Comparison of ENCODE assay signal across 8 cellular contexts in genomic region chr19:3062165-3063105, GRCh38. TPM values are rescaled to one million over a fixed set of nuclear protein-coding genes. Genes with fewer than 3 reads are reported as not detected.
DNase-seq lines count a peak whose midpoint lies in the region; ATAC-seq and TF ChIP-seq lines count a peak whose summit lies in the region.

TSS of gene TLE5 (minus strand) at chr19:3062495. CDS start at chr19:3062200, 295 bp downstream.

- H4K20me1 ChIP-seq in OCI-LY7 (ENCODE audit: insufficient read depth, low read length) (peaks cover 4% of the 10 kb centered on the region; the same call in 1 of the 2 replicates), neural progenitor cell (ENCODE audit: low read depth) (peaks cover 36% of the 10 kb centered on the region)

- H3K4me2 ChIP-seq in OCI-LY7 (ENCODE audit: low read length): peak within 1 kb of the TSS; percentile 99
- peak within 1 kb of the TSS; percentile 97 for H3K4me2 ChIP-seq in neural progenitor cell

- peaks cover 20% of the 10 kb centered on the region for H3K4me1 Mint-ChIP-seq in activated T-helper 2 cell treated with anti-CD3 and anti-CD28 coated beads, Interferon-gamma antibody, Interleukin-2, Interleukin-4, amounts not matched to agents 10 μg/mL and 5 μg/mL and 100 μg/mL, durations not matched to agents 14 hours and 24 hours and 36 hours (ENCODE audit: low read depth)
- peaks cover 14% of the 10 kb centered on the region for H3K4me1 Mint-ChIP-seq in neural progenitor cell

- H3K27ac ChIP-seq in OCI-LY7 (ENCODE audit: low read depth, low read length, poor library complexity, severe bottlenecking) (peak within 1 kb of the TSS; percentile 92), neural progenitor cell (no peak within 1 kb of the TSS), suprapubic skin (peak within 1 kb of the TSS; percentile 96)

- H3K4me3 Mint-ChIP-seq in activated T-helper 2 cell treated with anti-CD3 and anti-CD28 coated beads, Interferon-gamma antibody, Interleukin-2, Interleukin-4, amounts not matched to agents 10 μg/mL and 5 μg/mL and 100 μg/mL, durations not matched to agents 14 hours and 24 hours and 36 hours (ENCODE audit: low read depth): peak within 1 kb of the TSS; percentile 90
- H3K4me3 Mint-ChIP-seq in neural progenitor cell: peak within 1 kb of the TSS; percentile 87

- H3K36me3 Mint-ChIP-seq in activated T-helper 2 cell treated with anti-CD3 and anti-CD28 coated beads, Interferon-gamma antibody, Interleukin-2, Interleukin-4, amounts not matched to agents 10 μg/mL and 5 μg/mL and 100 μg/mL, durations not matched to agents 14 hours and 24 hours and 36 hours (ENCODE audit: low read depth): peaks cover 32% of the 10 kb centered on the region
- peaks cover 7% of the 10 kb centered on the region for H3K36me3 Mint-ChIP-seq in neural progenitor cell

- H3K4me3 ChIP-seq in OCI-LY7 (ENCODE audit: low read depth, low read length, poor library complexity, severe bottlenecking): peak within 1 kb of the TSS; percentile 86
- peak within 1 kb of the TSS; percentile 79 for H3K4me3 ChIP-seq in fibroblast of the aortic adventitia (ENCODE audit: low read depth, low read length)
- H3K4me3 ChIP-seq in neural progenitor cell: peak within 1 kb of the TSS; percentile 96
- H3K4me3 ChIP-seq in suprapubic skin: peak within 1 kb of the TSS; percentile 81

- peaks cover 40% of the 10 kb centered on the region; the same call in 1 of the 2 replicates for H3K79me2 ChIP-seq in OCI-LY7 (ENCODE audit: insufficient read depth, low read depth, low read length)
- H3K79me2 ChIP-seq in neural progenitor cell (ENCODE audit: low read depth): peaks cover 6% of the 10 kb centered on the region

- intact Hi-C loops in OCI-LY7 (cut with micrococcal nuclease; ENCODE audit: unreplicated experiment): no loop called here
- intact Hi-C loops in activated T-helper 2 cell treated with anti-CD3 and anti-CD28 coated beads, Interferon-gamma antibody, Interleukin-2, Interleukin-4, amounts not matched to agents 10 μg/mL and 5 μg/mL and 100 μg/mL, durations not matched to agents 14 hours and 24 hours and 36 hours (cut with micrococcal nuclease): loop anchor here (10.0 kb wide), 1 partner anchor 102 kb away; no protein-coding TSS in a partner anchor

- H2AFZ ChIP-seq in OCI-LY7 (ENCODE audit: low read length) (peak within 1 kb of the TSS; percentile 49; the same call in 1 of the 2 replicates), neural progenitor cell (replicated peaks) (peak within 1 kb of the TSS; percentile 34)

- 2% methylated on average over 10 of the region's 111 CpGs for WGBS in suprapubic skin

- no peaks in the 10 kb centered on the region for H3K9me2 ChIP-seq in OCI-LY7 (ENCODE audit: insufficient read depth, low read length)

- no peaks in the 10 kb centered on the region for H3K9me3 Mint-ChIP-seq in activated T-helper 2 cell treated with anti-CD3 and anti-CD28 coated beads, Interferon-gamma antibody, Interleukin-2, Interleukin-4, amounts not matched to agents 10 μg/mL and 5 μg/mL and 100 μg/mL, durations not matched to agents 14 hours and 24 hours and 36 hours
- H3K9me3 Mint-ChIP-seq in neural progenitor cell: no peaks in the 10 kb centered on the region

- H3K27ac Mint-ChIP-seq in activated T-helper 2 cell treated with anti-CD3 and anti-CD28 coated beads, Interferon-gamma antibody, Interleukin-2, Interleukin-4, amounts not matched to agents 10 μg/mL and 5 μg/mL and 100 μg/mL, durations not matched to agents 14 hours and 24 hours and 36 hours: peak within 1 kb of the TSS; percentile 97
- H3K27ac Mint-ChIP-seq in neural progenitor cell: no peak within 1 kb of the TSS

- H3K27me3 ChIP-seq in neural progenitor cell (peaks cover 11% of the 10 kb centered on the region), suprapubic skin (no peaks in the 10 kb centered on the region)

- CTCF ChIA-PET in OCI-LY7 (lab: Charles Lee; ENCODE audit: unreplicated experiment): interaction anchor here (0.6 kb wide), 1 partner anchor 432 kb away, joined by 4 read pairs; no protein-coding TSS in a partner anchor

- POLR2A ChIA-PET in OCI-LY7 (lab: Charles Lee): interaction anchor here (1.0 kb wide), 1 partner anchor 94 kb away, joined by 3 read pairs; no protein-coding TSS in a partner anchor

- H3K36me3 ChIP-seq in OCI-LY7 (ENCODE audit: insufficient read depth, low read length) (peaks cover 37% of the 10 kb centered on the region), neural progenitor cell (peaks cover 5% of the 10 kb centered on the region), suprapubic skin (peaks cover 19% of the 10 kb centered on the region)

- no TSS peak for BruUV-seq in OCI-LY7 (replicated peaks; lab: Mats Ljungman, UMichigan)

- TF ChIP-seq POLR2A in suprapubic skin (IDR thresholded peaks at IDR 0.05): no peak

- peak; percentile 93 for DNase-seq in AG20443 (ENCODE audit: low spot score)
- DNase-seq in HCEC 1CT: peak; percentile 49
- DNase-seq in OCI-LY7 (ENCODE audit: low spot score): peak; percentile 79
- peak; percentile 66 for DNase-seq in activated T-helper 2 cell treated with anti-CD3 and anti-CD28 coated beads, Interferon-gamma antibody, Interleukin-2, Interleukin-4, amounts not matched to agents 10 μg/mL and 5 μg/mL and 100 μg/mL, durations not matched to agents 14 hours and 24 hours and 36 hours (ENCODE audit: low spot score)
- no peak for DNase-seq in fibroblast of the aortic adventitia (ENCODE audit: low read depth)
- DNase-seq in neural progenitor cell (ENCODE audit: low spot score): peak; percentile 80
- DNase-seq in suprapubic skin (ENCODE audit: low spot score in 2 of 2): no peak

- no peaks in the 10 kb centered on the region for H3K9me3 ChIP-seq in OCI-LY7 (ENCODE audit: low read length)
- H3K9me3 ChIP-seq in neural progenitor cell (ENCODE audit: low read depth): no peaks in the 10 kb centered on the region
- H3K9me3 ChIP-seq in suprapubic skin: no peaks in the 10 kb centered on the region

- H3K9ac ChIP-seq in neural progenitor cell: peak within 1 kb of the TSS; percentile 70

- peaks cover 36% of the 10 kb centered on the region for H3F3A ChIP-seq in neural progenitor cell (ENCODE audit: low read depth)

- H3K4me1 ChIP-seq in OCI-LY7 (ENCODE audit: insufficient read depth, low read length, poor library complexity, severe bottlenecking): peaks cover 62% of the 10 kb centered on the region
- peaks cover 8% of the 10 kb centered on the region for H3K4me1 ChIP-seq in neural progenitor cell
- H3K4me1 ChIP-seq in suprapubic skin: peaks cover 45% of the 10 kb centered on the region

- ATAC-seq in GM18858 (IDR thresholded peaks at IDR 0.05; ENCODE audit: unreplicated experiment): no peak

- TF ChIP-seq EP300 in suprapubic skin (IDR thresholded peaks at IDR 0.05): no peak

- H3K27me3 Mint-ChIP-seq in activated T-helper 2 cell treated with anti-CD3 and anti-CD28 coated beads, Interferon-gamma antibody, Interleukin-2, Interleukin-4, amounts not matched to agents 10 μg/mL and 5 μg/mL and 100 μg/mL, durations not matched to agents 14 hours and 24 hours and 36 hours (ENCODE audit: low read depth): no peaks in the 10 kb centered on the region
- H3K27me3 Mint-ChIP-seq in neural progenitor cell (ENCODE audit: insufficient read depth, low read depth): peaks cover 17% of the 10 kb centered on the region

- TF ChIP-seq CTCF in OCI-LY7 (conservative IDR thresholded peaks at IDR 0.05; ENCODE audit: low read length): no peak
- no peak for TF ChIP-seq CTCF in fibroblast of the aortic adventitia (IDR thresholded peaks at IDR 0.05; ENCODE audit: insufficient read depth, low read length)
- no peak for TF ChIP-seq CTCF in neural progenitor cell (IDR thresholded peaks at IDR 0.05)
- TF ChIP-seq CTCF in suprapubic skin (IDR thresholded peaks at IDR 0.05): no peak

RNA-seq across cellular contexts. Expression of gene TLE5, which starts in this region (rescaled TPM):
- total RNA-seq in OCI-LY7 (2014; rRNA removed; shearing (Covaris generic)): 424 and 448 TPM in 2 replicates
- total RNA-seq in OCI-LY7 (2022) (376 and 463 TPM in 2 replicates), fibroblast of the aortic adventitia (ENCODE audit: low replicate concordance) (42.2 and 232 TPM in 2 replicates), neural progenitor cell (ENCODE audit: low replicate concordance) (54.6 and 148 TPM in 2 replicates), suprapubic skin (100 to 1,000 TPM; 339 to 403 (median 382) TPM)
- total RNA-seq in activated T-helper 2 cell treated with anti-CD3 and anti-CD28 coated beads, Interferon-gamma antibody, Interleukin-2, Interleukin-4, amounts not matched to agents 10 μg/mL and 5 μg/mL and 100 μg/mL, durations not matched to agents 14 hours and 24 hours and 36 hours: 428 and 432 TPM in 2 replicates

Comparison
In these comparisons a context has a peak if more than half of its experiments do, and no peak if none do; other contexts are left out.
1. DNase-seq: peak in AG20443 (single experiment), HCEC 1CT (single experiment), OCI-LY7 (single experiment), activated T-helper 2 cell treated with anti-CD3 and anti-CD28 coated beads, Interferon-gamma antibody, Interleukin-2, Interleukin-4, amounts not matched to agents 10 μg/mL and 5 μg/mL and 100 μg/mL, durations not matched to agents 14 hours and 24 hours and 36 hours (single experiment) and neural progenitor cell (single experiment); none in fibroblast of the aortic adventitia (single experiment) and suprapubic skin (0 of 2).
2. Peak in every context shown above with its lines, with median percentiles within 50 percentile points of each other: H3K4me3 ChIP-seq.